ENCODE assay signal across 22 cellular contexts in the genomic region with DNA sequence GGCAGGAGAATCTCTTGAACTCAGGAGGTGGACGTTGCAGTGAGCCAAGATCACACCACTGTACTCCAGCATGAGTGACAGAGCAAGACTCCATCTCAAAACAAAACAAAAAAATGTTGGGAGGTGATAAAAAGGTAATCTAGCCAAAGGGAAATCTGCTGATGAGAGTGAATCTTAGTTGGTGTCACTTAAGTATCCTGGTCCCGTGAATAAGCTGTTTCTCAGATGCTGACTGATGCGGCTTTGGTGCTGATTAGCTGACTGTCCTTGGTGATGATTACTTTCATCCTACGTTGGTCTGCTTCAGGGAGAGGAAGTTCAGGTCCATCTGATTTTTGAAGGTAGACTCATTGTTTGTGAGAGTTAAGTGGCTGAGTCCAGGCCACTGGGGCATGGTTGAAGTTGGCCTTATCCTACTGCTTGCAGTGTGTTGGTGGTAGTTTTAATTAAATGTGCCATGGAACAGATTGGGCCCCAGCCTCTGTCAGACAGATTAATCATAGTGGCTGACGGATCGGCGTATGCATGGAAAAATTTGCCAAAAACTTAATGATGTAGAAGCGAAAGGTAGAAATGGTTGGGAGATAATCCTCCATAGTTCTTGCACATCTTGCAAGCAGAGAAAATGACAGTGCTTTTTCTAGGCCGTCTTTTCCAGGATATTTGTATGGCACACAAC. TPM values are rescaled to one million over a fixed set of nuclear protein-coding genes. Genes with fewer than 3 reads are reported as not detected.
DNase-seq lines count a peak whose midpoint lies in the region; ATAC-seq, FAIRE-seq and TF ChIP-seq lines count a peak whose summit lies in the region.
"Had no signal": no experiment of that assay in that cellular context is flagged by ENCODE, and none has a peak within 500 bp of the region (broad histone marks: within the 10 kb centered on the region; RNA-seq: fewer than 3 reads in every experiment).

No MANE protein-coding gene starts in this region.

- H3T11ph ChIP-seq in H9 (ENCODE audit: low read length): no peak overlapping the region

- H3K14ac ChIP-seq in H9 (ENCODE audit: insufficient read depth, low read length): no peak overlapping the region

- H3K9me3 Mint-ChIP-seq in H9: no peaks in the 10 kb centered on the region
- H3K9me3 Mint-ChIP-seq: CD14-positive monocyte, IgD-negative memory B cell had no signal

- no peaks in the 10 kb centered on the region for H3K9me3 ChIP-seq in heart left ventricle
- no peaks in the 10 kb centered on the region for H3K9me3 ChIP-seq in K562 (replicated peaks; ENCODE audit: control insufficient read depth, insufficient read depth, low read depth, low read length)
- H3K9me3 ChIP-seq in psoas muscle: no peaks in the 10 kb centered on the region
- H3K9me3 ChIP-seq in H9 (ENCODE audit: control insufficient read depth, low read depth, low read length): no peaks in the 10 kb centered on the region
- H3K9me3 ChIP-seq: MG63 had no signal

- H3K27me3 ChIP-seq in heart left ventricle: no peaks in the 10 kb centered on the region
- no peaks in the 10 kb centered on the region for H3K27me3 ChIP-seq in K562 (ENCODE audit: control insufficient read depth in 2 of 2, insufficient read depth in 2 of 2, low read length in 2 of 2)
- H3K27me3 ChIP-seq in psoas muscle (ENCODE audit: insufficient read depth in 3 of 3, low read length in 2 of 3): no peaks in the 10 kb centered on the region
- no peaks in the 10 kb centered on the region for H3K27me3 ChIP-seq in H9 (ENCODE audit: insufficient read depth, low read length)
- H3K27me3 ChIP-seq: MG63 had no signal

- H2BK15ac ChIP-seq in H9 (ENCODE audit: low read depth, low read length): no peak overlapping the region

- no peak overlapping the region for H3K4ac ChIP-seq in H9 (ENCODE audit: low read depth, low read length)

- peak; percentile 44 for FAIRE-seq in K562 (lab: Jason Lieb, UNC)
- FAIRE-seq: HTR-8/SVneo had no signal

- no peaks in the 10 kb centered on the region for H3K27me3 Mint-ChIP-seq in H9 (ENCODE audit: low read depth)
- H3K27me3 Mint-ChIP-seq: IgD-negative memory B cell had no signal

- H2BK20ac ChIP-seq in H9 (ENCODE audit: low read depth, low read length, poor library complexity, severe bottlenecking): no peak overlapping the region

- no peak overlapping the region for H3K4me3 Mint-ChIP-seq in H9
- H3K4me3 Mint-ChIP-seq: CD14-positive monocyte, IgD-negative memory B cell had no signal

- H2AFZ ChIP-seq in K562 (ENCODE audit: low read depth, low read length) (no peak overlapping the region), H9 (ENCODE audit: low read length) (no peak overlapping the region)

- H3K4me2 ChIP-seq in K562 (ENCODE audit: insufficient read depth, low read length) (no peak overlapping the region), H9 (ENCODE audit: insufficient read depth, insufficient read length, low read length) (no peak overlapping the region)

- in situ Hi-C loops in K562 (cut with MboI): loop anchor here (10.0 to 25.0 kb wide), 2 partner anchors 450 to 897 kb away; no protein-coding TSS in a partner anchor

- H3K27ac Mint-ChIP-seq in H9: no peak overlapping the region
- H3K27ac Mint-ChIP-seq: CD14-positive monocyte, IgD-negative memory B cell had no signal

- H3K9ac ChIP-seq in K562 (ENCODE audit: insufficient read depth in 1 of 2, low read depth in 2 of 2, low read length in 2 of 2): no peak overlapping the region
- no peak overlapping the region for H3K9ac ChIP-seq in H9 (ENCODE audit: extremely low read depth, insufficient read length, low read length)

- H3K36me3 Mint-ChIP-seq in H9 (ENCODE audit: insufficient read depth in 1 of 3, low read depth in 3 of 3): no peaks in the 10 kb centered on the region
- H3K36me3 Mint-ChIP-seq: CD14-positive monocyte had no signal

- H3K18ac ChIP-seq in H9 (ENCODE audit: insufficient read length, low read depth, low read length): no peak overlapping the region

- H3K4me3 ChIP-seq in heart left ventricle (no peak overlapping the region), K562 (no peak overlapping the region), psoas muscle (no peak overlapping the region)
- H3K4me3 ChIP-seq: MG63 had no signal

- no peak overlapping the region for H3K56ac ChIP-seq in H9 (ENCODE audit: insufficient read length, low read depth, low read length)

- no peak overlapping the region for H4K5ac ChIP-seq in H9 (ENCODE audit: insufficient read length, low read depth, low read length)

- H3K23me2 ChIP-seq in H9 (ENCODE audit: insufficient read length, low read depth, low read length, poor library complexity, severe bottlenecking): no peaks in the 10 kb centered on the region

- TF ChIP-seq RAD21 in K562 (CRISPR knock-in tag; conservative IDR thresholded peaks at IDR 0.05 in 1 of 2, IDR thresholded peaks at IDR 0.05 in 1 of 2): no peak

- H4K91ac ChIP-seq in H9 (ENCODE audit: insufficient read length, low read depth, low read length): no peak overlapping the region

- H3K79me1 ChIP-seq in H9 (ENCODE audit: insufficient read depth, low read depth, low read length, poor library complexity, severe bottlenecking): no peaks in the 10 kb centered on the region

- no peak overlapping the region for H4K8ac ChIP-seq in H9 (replicated peaks; ENCODE audit: insufficient read length, low read depth, low read length)

- TF ChIP-seq CTCF in heart left ventricle (IDR thresholded peaks at IDR 0.05) (no peak), K562 (IDR thresholded peaks at IDR 0.05 in 2 of 3, conservative IDR thresholded peaks at IDR 0.05 in 1 of 3; ENCODE audit: insufficient read depth in 2 of 3, low read depth in 1 of 3, low read length in 3 of 3) (no peak), psoas muscle (IDR thresholded peaks at IDR 0.05) (no peak), H9 (conservative IDR thresholded peaks at IDR 0.05) (no peak)

- TF ChIP-seq EP300 in K562 (IDR thresholded peaks at IDR 0.05; ENCODE audit: low read length): no peak

- CTCF ChIA-PET in K562 (lab: Yijun Ruan, JAX; ENCODE audit: low intra/inter-chr PET ratio): no interaction called here

- H2AK5ac ChIP-seq in H9 (ENCODE audit: insufficient read length, low read length): no peak overlapping the region

- intact Hi-C loops in heart left ventricle (cut with DNase I): loop anchor here in 1 of 10 donors (2.0 to 10.0 kb wide), 2 partner anchors 118 to 480 kb away; partner anchors contain the start of gene HACD1
- intact Hi-C loops in cardiac septum (cut with DNase I): loop anchor here (10.0 kb wide), 2 partner anchors 90 to 480 kb away; partner anchors contain the start of gene STAM
- intact Hi-C loops in K562 (cut with micrococcal nuclease): loop anchor here (5.0 to 10.0 kb wide), 3 partner anchors 140 to 483 kb away; no protein-coding TSS in a partner anchor
- intact Hi-C loops in psoas muscle (cut with DNase I): loop anchor here in 1 of 2 donors (5.0 kb wide), 1 partner anchor 138 kb away; no protein-coding TSS in a partner anchor

- ATAC-seq in heart left ventricle: no peak
- 0 out of 3 replicates have a peak, but pooled peaks have one; percentile 19 for ATAC-seq in K562
- no peak for ATAC-seq in psoas muscle
- ATAC-seq: PC-3 had no signal

- TF ChIP-seq POLR2A in heart left ventricle (IDR thresholded peaks at IDR 0.05) (no peak), K562 (conservative IDR thresholded peaks at IDR 0.05) (no peak)

- H3K27ac ChIP-seq in heart left ventricle (peak overlapping the region in 9 of 12 donors; percentile 62 to 83 (median 71)), K562 (ENCODE audit: extremely low read depth, low read depth, low read length) (no peak overlapping the region), psoas muscle (peak overlapping the region; percentile 51), H9 (ENCODE audit: insufficient read length, low read depth, low read length) (no peak overlapping the region)

- H3K4me1 Mint-ChIP-seq in H9: no peaks in the 10 kb centered on the region

- POLR2A ChIA-PET in K562 (lab: Yijun Ruan, JAX): interaction anchor here (1.2 kb wide), 1 partner anchor 24 kb away, joined by 3 read pairs; no protein-coding TSS in a partner anchor

- no peaks in the 10 kb centered on the region for H3K36me3 ChIP-seq in heart left ventricle
- no peaks in the 10 kb centered on the region for H3K36me3 ChIP-seq in K562 (ENCODE audit: control insufficient read depth, insufficient read depth, low read length)
- H3K36me3 ChIP-seq in psoas muscle (ENCODE audit: insufficient read depth in 1 of 2, low read depth in 1 of 2): no peaks in the 10 kb centered on the region
- H3K36me3 ChIP-seq: MG63 had no signal

- H3K79me2 ChIP-seq in K562 (ENCODE audit: control insufficient read depth, insufficient read depth, low read length) (no peaks in the 10 kb centered on the region), H9 (ENCODE audit: insufficient read depth, low read length) (no peaks in the 10 kb centered on the region)

- H3K23ac ChIP-seq in H9 (ENCODE audit: insufficient read length, low read depth, low read length): no peak overlapping the region

- no peak overlapping the region for H2BK12ac ChIP-seq in H9 (ENCODE audit: insufficient read length, low read depth, low read length)

- H2BK5ac ChIP-seq in H9 (ENCODE audit: insufficient read length, low read length): no peak overlapping the region

- BruUV-seq in K562 (replicated peaks; lab: Mats Ljungman, UMichigan): no TSS peak

- H3K4me1 ChIP-seq in heart left ventricle (peaks cover 0 to 35% (median 14%) of the 10 kb centered on the region in 12 donors), K562 (replicated peaks in 1 of 2; ENCODE audit: control insufficient read depth in 2 of 2, insufficient read depth in 2 of 2, low read length in 2 of 2) (no peaks in the 10 kb centered on the region; a peak in 2 of 5 replicates), psoas muscle (peaks cover 45% of the 10 kb centered on the region), H9 (ENCODE audit: insufficient read depth, low read length) (no peaks in the 10 kb centered on the region)

- no peaks in the 10 kb centered on the region for H4K20me1 ChIP-seq in K562 (replicated peaks; ENCODE audit: control insufficient read depth, insufficient read depth, low read length)
- no peaks in the 10 kb centered on the region for H4K20me1 ChIP-seq in H9 (ENCODE audit: control insufficient read depth, insufficient read depth, insufficient read length)

- no peaks in the 10 kb centered on the region for H3K9me1 ChIP-seq in K562 (ENCODE audit: control insufficient read depth, insufficient read depth, low read length)

- WGBS in heart left ventricle, 4 donors: 81 to 84% (median 83%) methylated on average over 9 of the region's 9 CpGs
- 56% methylated on average over 9 of the region's 9 CpGs for WGBS in K562 (ENCODE audit: insufficient coverage, low coverage, missing lambda C conversion rate)
- WGBS in psoas muscle, 3 donors: 79 to 86% (median 80%) methylated on average over 9 of the region's 9 CpGs
- no CpG with 5 or more reads among the region's 9 CpGs for WGBS in H9 (ENCODE audit: extremely low coverage, insufficient read length, low lambda C conversion rate)

- no peak for DNase-seq in heart left ventricle
- no peak for DNase-seq in cardiac septum (ENCODE audit: low spot score)
- DNase-seq in NCI-H446 (lab: John Stamatoyannopoulos, UW): peak; percentile 72 to 87
- no peak for DNase-seq in K562 (ENCODE audit: extremely low read depth in 1 of 4, low spot score in 3 of 4)
- DNase-seq in psoas muscle: no peak
- no peak for DNase-seq in H9
- no peak for DNase-seq in foreskin melanocyte
- DNase-seq in superior temporal gyrus (ENCODE audit: extremely low spot score): no peak
- DNase-seq: 8988T, DMS 273 treated with DMSO at 0.1 percent for 48 hours, GDM1, HCEC 1CT, MG63, NCI-H1048, NCI-H146, NCI-H2081 treated with DMSO at 0.1 percent for 48 hours, NCI-H524 treated with DMSO at 0.1 percent for 48 hours, PC-3, RPMI8226 had no signal

- H2BK120ac ChIP-seq in H9 (ENCODE audit: low read depth, low read length, poor library complexity, severe bottlenecking): no peak overlapping the region

RNA-seq across cellular contexts. Expression of gene TMEM236, which starts 17.4 kb away (rescaled TPM):
- 1 to 10 TPM in 1 of 9 donors, under 1 TPM in 8; 0.09 to 3.2 (median 0.44) TPM for total RNA-seq in heart left ventricle
- polyA plus RNA-seq in heart left ventricle: under 1 TPM; 0.23 to 0.25 TPM
- total RNA-seq in cardiac septum: 0.54 TPM
- 0.05 and 0.37 TPM in 2 replicates for total RNA-seq in K562 (2011; cell fraction: chromatin; rRNA removed; ENCODE audit: low replicate concordance)
- total RNA-seq in K562 (2011; cell fraction: nucleolus; rRNA removed): 0.13 and 0.17 TPM in 2 replicates
- total RNA-seq in K562 (2011; cell fraction: nucleoplasm; rRNA removed): 0.23 and 0.37 TPM in 2 replicates
- total RNA-seq in K562 (2014; rRNA removed): 0.04 TPM in 1 of 2 replicates, not detected in the other
- 0.04 and 0.06 TPM in 2 replicates for total RNA-seq in K562 (2014; rRNA removed; fragmentation: Illumina TruSeq; extraction: Trizol)
- total RNA-seq in K562 (2015; rRNA removed; fragmentation: Illumina TruSeq; extraction: Trizol): 0.04 and 0.08 TPM in 2 replicates
- 0.04 TPM in 2 replicates for total RNA-seq in K562 (2021)
- polyA plus RNA-seq in K562 (2011; rRNA removed): 0.09 TPM in 1 of 2 replicates, not detected in the other
- 0.03 and 0.13 TPM in 2 replicates for polyA plus RNA-seq in K562 (2011; cell fraction: cytosol; rRNA removed)
- polyA plus RNA-seq in K562 (2011; cell fraction: nucleus; rRNA removed): 0.03 and 0.11 TPM in 2 replicates
- 0.03 and 0.17 TPM in 2 replicates for polyA plus RNA-seq in K562 (2012)
- 0.08 and 0.09 TPM in 2 replicates for polyA plus RNA-seq in K562 (2014; fragmentation: Illumina TruSeq; extraction: Trizol)
- polyA plus RNA-seq in K562 (2014; fragmentation: Nextera tagmentation; extraction: Ambion mirVana): not detected
- polyA plus RNA-seq in K562 (2014; rRNA removed): 0.09 and 0.13 TPM in 2 replicates
- polyA minus RNA-seq in K562 (2011; rRNA and poly(A)+ RNA removed): 0.04 and 0.12 TPM in 2 replicates
- polyA minus RNA-seq in K562 (2011; cell fraction: cytosol; rRNA and poly(A)+ RNA removed): not detected in 2 replicates
- polyA minus RNA-seq in K562 (2011; cell fraction: nucleus; rRNA and poly(A)+ RNA removed): under 0.01 TPM in 1 of 2 replicates, not detected in the other
- 1 to 10 TPM in 1 of 4 donors, under 1 TPM in 3; 0.20 to 1.0 (median 0.59) TPM for total RNA-seq in psoas muscle
- polyA plus RNA-seq in psoas muscle: under 1 TPM; 0.15 to 0.93 (median 0.42) TPM
- total RNA-seq in H9 (2021): not detected in 2 replicates
- polyA plus RNA-seq: CD14-positive monocyte, IgD-negative memory B cell had no signal

Comparison
In these comparisons a context has a peak if more than half of its experiments do, and no peak if none do; other contexts are left out.
1. DNase-seq: peak in NCI-H446 (2 of 2); none in heart left ventricle (0 of 5), cardiac septum (single experiment), K562 (0 of 4), psoas muscle (0 of 2), H9 (single experiment), foreskin melanocyte (single experiment) and superior temporal gyrus (single experiment).
2. H3K27ac ChIP-seq: peak in heart left ventricle (9 of 12) and psoas muscle (single experiment); none in K562 (single experiment) and H9 (single experiment).